8 cellular contexts compared by ENCODE assay signal in the genomic region with DNA sequence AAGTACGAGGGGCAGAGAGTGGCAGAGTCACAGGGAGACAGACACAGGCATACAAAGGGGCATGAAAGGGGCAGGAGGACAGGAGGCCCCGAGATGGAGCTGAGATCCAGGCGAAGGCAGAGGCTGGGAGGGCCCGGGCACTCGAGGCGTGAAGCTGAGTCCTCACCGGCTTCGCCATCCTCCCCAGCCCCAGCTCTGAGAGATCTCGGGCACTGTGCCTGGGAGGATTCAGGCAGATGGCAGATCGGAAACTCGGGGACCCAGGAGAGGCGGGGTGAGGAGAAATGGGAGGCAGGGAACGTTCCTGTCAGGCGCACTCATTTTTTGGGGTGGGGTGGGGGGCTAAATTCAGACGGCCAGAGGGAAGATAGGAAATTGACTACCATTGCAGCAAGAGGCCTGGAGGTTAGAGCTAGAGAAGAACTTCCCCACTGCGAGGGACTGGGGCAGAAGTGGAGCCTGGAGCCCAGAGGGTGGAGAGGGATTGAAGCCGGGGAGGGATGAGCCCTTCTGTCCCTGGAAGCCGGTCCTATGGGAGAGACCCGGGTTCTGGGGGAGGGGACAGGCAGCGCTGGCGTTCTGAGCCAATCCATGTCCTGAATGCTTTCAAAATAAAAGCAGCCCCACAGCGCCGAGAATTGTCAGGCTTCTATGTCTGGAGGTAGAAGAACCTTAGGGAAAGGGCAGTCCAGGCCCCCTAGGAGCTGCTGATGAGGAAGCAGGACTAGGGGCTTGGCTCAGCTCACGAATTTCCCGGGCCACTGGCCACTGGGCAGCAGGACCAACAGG. TPM values are rescaled to one million over a fixed set of nuclear protein-coding genes. Genes with fewer than 3 reads are reported as not detected.
DNase-seq lines count a peak whose midpoint lies in the region; ATAC-seq, FAIRE-seq and TF ChIP-seq lines count a peak whose summit lies in the region.

No MANE protein-coding gene starts in this region.

- H3K27ac ChIP-seq in A549 (peak overlapping the region; percentile 80 to 89), GM23248 (no peak overlapping the region)

- TF ChIP-seq POLR2A in A549 (IDR thresholded peaks at IDR 0.05; ENCODE audit: low read length) = no peak

- TF ChIP-seq RAD21 in A549 (conservative IDR thresholded peaks at IDR 0.05 in 1 of 2, IDR thresholded peaks at IDR 0.05 in 1 of 2) = no peak

- peaks cover 10% of the 10 kb centered on the region for H3K4me1 Mint-ChIP-seq in activated CD4-positive, alpha-beta memory T cell treated with anti-CD3 and anti-CD28 coated beads, Interleukin-2, amount 10 ng/mL, durations not matched to agents 7 days and 5 days

- CTCF ChIA-PET in A549 (lab: Yijun Ruan, JAX) = interaction anchor here (0.7 to 11.8 kb wide), 61 partner anchors 9 to 408 kb away, joined by 3 to 355 read pairs (median 6); partner anchors contain the start of gene JOSD2
- CTCF ChIA-PET in activated CD4-positive, alpha-beta memory T cell treated with anti-CD3 and anti-CD28 coated beads, Interleukin-2, amount 10 ng/mL, durations not matched to agents 7 days and 5 days (lab: Charles Lee) = interaction anchor here (0.6 to 3.7 kb wide), 29 partner anchors 9 to 337 kb away, joined by 3 to 26 read pairs (median 3); no protein-coding TSS in a partner anchor

- peak overlapping the region; percentile 91 for H3K4me2 ChIP-seq in A549
- peak overlapping the region; percentile 86 for H3K4me2 ChIP-seq in GM23248 (ENCODE audit: unreplicated experiment)

- H3K9me3 Mint-ChIP-seq in activated CD4-positive, alpha-beta memory T cell treated with anti-CD3 and anti-CD28 coated beads, Interleukin-2, amount 10 ng/mL, durations not matched to agents 7 days and 5 days = no peaks in the 10 kb centered on the region

- 48% methylated on average over 23 of the region's 25 CpGs for WGBS in A549 (ENCODE audit: missing lambda C conversion rate)
- WGBS in GM23248 (ENCODE audit: low coverage in 1 of 2, low lambda C conversion rate in 2 of 2, missing lambda C conversion rate in 2 of 2), 2 experiments = 21 to 22% methylated on average over 22 to 25 of the region's 25 CpGs

- H3K27me3 ChIP-seq in GM23248 (replicated peaks; ENCODE audit: insufficient read depth) = peaks cover 23% of the 10 kb centered on the region

- TF ChIP-seq CTCF in A549 (IDR thresholded peaks at IDR 0.05) = no peak

- H3K4me3 ChIP-seq in A549 = peak overlapping the region; percentile 64
- H3K4me3 ChIP-seq in GM23248 = no peak overlapping the region

- no peak overlapping the region for H3K27ac Mint-ChIP-seq in activated CD4-positive, alpha-beta memory T cell treated with anti-CD3 and anti-CD28 coated beads, Interleukin-2, amount 10 ng/mL, durations not matched to agents 7 days and 5 days

- H3K9me3 ChIP-seq in A549 (no peaks in the 10 kb centered on the region), GM23248 (ENCODE audit: low read depth) (no peaks in the 10 kb centered on the region)

- H3K79me2 ChIP-seq in GM23248 (ENCODE audit: insufficient read depth) = no peaks in the 10 kb centered on the region

- H3F3A ChIP-seq in GM23248 (ENCODE audit: insufficient read depth) = no peaks in the 10 kb centered on the region

- H3K9ac ChIP-seq in GM23248 = no peak overlapping the region

- DNase-seq in A549 (ENCODE audit: low read depth in 1 of 2, low spot score in 1 of 2) (peak in 1 of 2 experiments; percentile 64), GM23248 (no peak), left kidney (ENCODE audit: low read depth, low spot score) (peak; percentile 66), cerebellar nuclear complex (lab: John Stamatoyannopoulos, UW) (no peak), D341Med (ENCODE audit: low spot score) (no peak), CD1c-positive myeloid dendritic cell (ENCODE audit: extremely low spot score) (no peak)
- DNase-seq in activated CD4-positive, alpha-beta memory T cell treated with anti-CD3 and anti-CD28 coated beads, Interleukin-2, amount 10 ng/mL, durations not matched to agents 7 days and 5 days = no peak

- no peak for TF ChIP-seq EP300 in A549 (IDR thresholded peaks at IDR 0.05)

- H3K9me2 ChIP-seq in GM23248 (ENCODE audit: insufficient read depth) = no peaks in the 10 kb centered on the region

- peaks cover 38% of the 10 kb centered on the region for H3K27me3 Mint-ChIP-seq in activated CD4-positive, alpha-beta memory T cell treated with anti-CD3 and anti-CD28 coated beads, Interleukin-2, amount 10 ng/mL, durations not matched to agents 7 days and 5 days

- H3K4me3 Mint-ChIP-seq in activated CD4-positive, alpha-beta memory T cell treated with anti-CD3 and anti-CD28 coated beads, Interleukin-2, amount 10 ng/mL, durations not matched to agents 7 days and 5 days = peak overlapping the region; percentile 80

- H3K36me3 Mint-ChIP-seq in activated CD4-positive, alpha-beta memory T cell treated with anti-CD3 and anti-CD28 coated beads, Interleukin-2, amount 10 ng/mL, durations not matched to agents 7 days and 5 days (ENCODE audit: low read depth) = no peaks in the 10 kb centered on the region

- FAIRE-seq in A549 (lab: Jason Lieb, UNC) = no peak

- H3K4me1 ChIP-seq in A549 (peaks cover 14% of the 10 kb centered on the region), GM23248 (ENCODE audit: insufficient read depth) (no peaks in the 10 kb centered on the region)

- no peaks in the 10 kb centered on the region for H3K36me3 ChIP-seq in GM23248 (ENCODE audit: low read depth)

- POLR2A ChIA-PET in A549 (lab: Yijun Ruan, JAX) = interaction anchor here (0.5 to 1.0 kb wide), 5 partner anchors 17 to 198 kb away, joined by 3 to 5 read pairs (median 4); no protein-coding TSS in a partner anchor
- POLR2A ChIA-PET in activated CD4-positive, alpha-beta memory T cell treated with anti-CD3 and anti-CD28 coated beads, Interleukin-2, amount 10 ng/mL, durations not matched to agents 7 days and 5 days (lab: Charles Lee) = interaction anchor here (1.7 kb wide), 1 partner anchor 198 kb away, joined by 8 read pairs; no protein-coding TSS in a partner anchor

- ATAC-seq in A549 (peak; percentile 51 to 68), GM21737 (IDR thresholded peaks at IDR 0.05; ENCODE audit: unreplicated experiment) (no peak)

- no peaks in the 10 kb centered on the region for H4K20me1 ChIP-seq in GM23248 (ENCODE audit: insufficient read depth)

- in situ Hi-C loops in GM23248 (cut with MboI) = no loop called here

- H2AFZ ChIP-seq in GM23248 = peak overlapping the region; percentile 94; the same call in 1 of the 2 replicates

TF ChIP-seq in A549, 52 proteins besides CTCF, POLR2A, EP300 and RAD21:
- TF ChIP-seq, protein P1, sequence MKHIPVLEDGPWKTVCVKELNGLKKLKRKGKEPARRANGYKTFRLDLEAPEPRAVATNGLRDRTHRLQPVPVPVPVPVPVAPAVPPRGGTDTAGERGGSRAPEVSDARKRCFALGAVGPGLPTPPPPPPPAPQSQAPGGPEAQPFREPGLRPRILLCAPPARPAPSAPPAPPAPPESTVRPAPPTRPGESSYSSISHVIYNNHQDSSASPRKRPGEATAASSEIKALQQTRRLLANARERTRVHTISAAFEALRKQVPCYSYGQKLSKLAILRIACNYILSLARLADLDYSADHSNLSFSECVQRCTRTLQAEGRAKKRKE (CRISPR knock-in tag; IDR thresholded peaks at IDR 0.05; ENCODE audit: low read depth) = no peak
- TF ChIP-seq FOXS1 (CRISPR knock-in tag; IDR thresholded peaks at IDR 0.05) (no peak), HOXB5 (CRISPR knock-in tag; IDR thresholded peaks at IDR 0.05) (no peak), ESRRA (IDR thresholded peaks at IDR 0.05; ENCODE audit: borderline replicate concordance, low read length) (no peak), KDM5A (IDR thresholded peaks at IDR 0.05) (no peak), PHF8 (IDR thresholded peaks at IDR 0.05; ENCODE audit: borderline replicate concordance, low read depth) (no peak), CHD4 (IDR thresholded peaks at IDR 0.05; ENCODE audit: borderline replicate concordance) (no peak)

RNA-seq across cellular contexts. Expression of gene LRRC4B, which starts 12.6 kb away (rescaled TPM):
- polyA plus RNA-seq in A549 (2011; rRNA removed) = 0.49 and 0.54 TPM in 2 replicates
- 0.38 and 0.82 TPM in 2 replicates for polyA plus RNA-seq in A549 (2012; cell fraction: cytosol; rRNA removed)
- polyA plus RNA-seq in A549 (2012; cell fraction: nucleus; rRNA removed) = 0.62 and 1.2 TPM in 2 replicates
- polyA plus RNA-seq in A549 (2017; fragmentation: RNase III; extraction: RNeasy Plus Mini Kit Qiagen cat#74134 plus additional on column Dnase treatment) = 0.67 to 1.2 TPM (median 0.97 TPM) in 3 replicates
- polyA minus RNA-seq in A549 (2011; rRNA and poly(A)+ RNA removed) = 0.44 and 0.45 TPM in 2 replicates
- not detected in 2 replicates for total RNA-seq in GM23248 (2014; rRNA removed; shearing (Covaris generic))
- not detected in 2 replicates for polyA plus RNA-seq in GM23248 (2016; fragmentation: Nextera tagmentation; extraction: Ambion mirVana)
- total RNA-seq in activated CD4-positive, alpha-beta memory T cell treated with anti-CD3 and anti-CD28 coated beads, Interleukin-2, amount 10 ng/mL, durations not matched to agents 7 days and 5 days = not detected

RNA-seq across cellular contexts. Expression of gene ASPDH, which starts 41.9 kb away (rescaled TPM):
- polyA plus RNA-seq in A549 (2011; rRNA removed) (not detected in 2 replicates), A549 (2017; fragmentation: RNase III; extraction: RNeasy Plus Mini Kit Qiagen cat#74134 plus additional on column Dnase treatment) (not detected in 3 replicates), GM23248 (2016; fragmentation: Nextera tagmentation; extraction: Ambion mirVana) (not detected in 2 replicates)
- polyA plus RNA-seq in A549 (2012; cell fraction: cytosol; rRNA removed) = not detected in 2 replicates
- polyA plus RNA-seq in A549 (2012; cell fraction: nucleus; rRNA removed) = not detected in 2 replicates
- not detected in 2 replicates for polyA minus RNA-seq in A549 (2011; rRNA and poly(A)+ RNA removed)
- not detected in 2 replicates for total RNA-seq in GM23248 (2014; rRNA removed; shearing (Covaris generic))
- total RNA-seq in activated CD4-positive, alpha-beta memory T cell treated with anti-CD3 and anti-CD28 coated beads, Interleukin-2, amount 10 ng/mL, durations not matched to agents 7 days and 5 days = not detected

RNA-seq across cellular contexts. Expression of gene JOSD2, which starts 44.6 kb away (rescaled TPM):
- polyA plus RNA-seq in A549 (2011; rRNA removed) = 19.3 and 24.2 TPM in 2 replicates
- polyA plus RNA-seq in A549 (2012; cell fraction: cytosol; rRNA removed) = 113 and 164 TPM in 2 replicates
- 81.5 and 129 TPM in 2 replicates for polyA plus RNA-seq in A549 (2012; cell fraction: nucleus; rRNA removed)
- 55.5 to 62.4 TPM (median 61.7 TPM) in 3 replicates for polyA plus RNA-seq in A549 (2017; fragmentation: RNase III; extraction: RNeasy Plus Mini Kit Qiagen cat#74134 plus additional on column Dnase treatment)
- 4.8 and 5.6 TPM in 2 replicates for polyA minus RNA-seq in A549 (2011; rRNA and poly(A)+ RNA removed)
- 50.7 and 55.2 TPM in 2 replicates for total RNA-seq in GM23248 (2014; rRNA removed; shearing (Covaris generic))
- polyA plus RNA-seq in GM23248 (2016; fragmentation: Nextera tagmentation; extraction: Ambion mirVana) = 98.5 and 108 TPM in 2 replicates
- 10 to 100 TPM; 44.7 to 51.4 TPM for total RNA-seq in activated CD4-positive, alpha-beta memory T cell treated with anti-CD3 and anti-CD28 coated beads, Interleukin-2, amount 10 ng/mL, durations not matched to agents 7 days and 5 days
